In the genomic region with DNA sequence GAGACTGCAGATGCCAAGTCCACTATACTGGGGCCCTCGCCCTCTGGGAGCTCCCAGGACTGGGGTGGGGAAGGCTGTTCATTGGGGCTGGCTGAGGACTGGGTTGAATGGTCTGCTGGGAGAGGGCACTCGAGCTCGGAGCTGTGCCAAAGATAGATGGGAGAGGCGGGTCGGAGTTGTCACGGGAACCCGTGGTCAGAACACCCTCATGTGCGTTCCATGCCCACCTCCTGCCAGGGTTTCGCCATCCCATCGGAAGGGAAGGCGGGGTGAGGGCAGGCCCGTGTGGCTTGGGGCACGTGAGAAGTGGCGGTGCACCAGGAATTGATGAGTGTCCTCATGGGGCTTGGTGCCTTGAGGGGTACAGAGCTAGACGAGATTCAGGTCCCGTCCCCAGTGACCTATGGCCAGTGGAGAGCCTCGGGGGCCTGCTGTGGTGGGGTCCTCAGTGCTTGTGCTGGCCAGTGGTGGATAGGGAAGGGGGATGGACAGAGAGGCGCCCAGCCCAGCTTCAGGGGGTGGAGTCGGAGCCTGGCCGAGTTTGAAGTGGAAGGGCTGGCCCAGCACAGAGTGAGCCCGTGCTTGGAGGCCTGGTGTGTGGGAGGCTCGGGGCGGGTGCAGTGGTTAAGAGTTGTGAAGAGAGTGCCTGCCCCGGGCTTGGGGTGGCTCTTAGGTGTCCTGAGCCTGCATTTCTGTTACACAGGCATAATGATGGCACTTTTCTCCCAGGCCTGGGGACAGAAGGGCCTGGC, we compare ENCODE assay signal across 22 cellular contexts. TPM values are rescaled to one million over a fixed set of nuclear protein-coding genes. Genes with fewer than 3 reads are reported as not detected.
DNase-seq lines count a peak whose midpoint lies in the region; TF ChIP-seq lines count a peak whose summit lies in the region.
"Had no signal": no experiment of that assay in that cellular context is flagged by ENCODE, and none has a peak within 500 bp of the region (broad histone marks: within the 10 kb centered on the region; RNA-seq: fewer than 3 reads in every experiment).

No MANE protein-coding gene starts in this region.

- H3K4me3 ChIP-seq in BLaER1 treated with 17β-estradiol and CSF1 and Interleukin-3, amounts not matched to agents 10 nM and 100 nM, result no peak overlapping the region
- no peak overlapping the region for H3K4me3 ChIP-seq in OCI-LY3 (ENCODE audit: low read length)
- H3K4me3 ChIP-seq in parathyroid adenoma (ENCODE audit: low read depth, low read length), result no peak overlapping the region
- H3K4me3 ChIP-seq in hepatocyte, result no peak overlapping the region
- H3K4me3 ChIP-seq: dorsolateral prefrontal cortex, neural progenitor cell had no signal

- DNase-seq in glutamatergic neuron (no peak), LoVo (ENCODE audit: low spot score) (no peak), NCI-H69 (lab: John Stamatoyannopoulos, UW) (no peak), hepatocyte (ENCODE audit: low spot score) (no peak)
- DNase-seq in activated CD8-positive, alpha-beta memory T cell treated with anti-CD3 and anti-CD28 coated beads, Interleukin-2, amount 50 U/mL, for 48 hours, result no peak
- DNase-seq: activated CD4-positive, alpha-beta T cell treated with anti-CD3 and anti-CD28 coated beads, Interleukin-2, amount 10 ng/mL, durations not matched to agents 7 days and 5 days; activated CD8-positive, alpha-beta memory T cell treated with anti-CD3 and anti-CD28 coated beads, Interleukin-2, amount 10 ng/mL, durations not matched to agents 7 days and 5 days; activated naive CD4-positive, alpha-beta T cell; activated T-cell treated with anti-CD3 and anti-CD28 coated beads, Interleukin-2, amount 50 U/mL, for 72 hours; NCI-H1105 treated with DMSO at 0.1 percent for 48 hours; NCI-H2029; NCI-H82; SK-N-SH; stimulated activated naive CD4-positive, alpha-beta T cell treated with Interleukin-2 at 50 U/mL for 16 hours; T-helper 17 cell had no signal

- H4K20me1 ChIP-seq in BLaER1 treated with 17β-estradiol and CSF1 and Interleukin-3, amounts not matched to agents 10 nM and 100 nM, result peaks cover 0 to 78% (median 46%) of the 10 kb centered on the region in 11 experiments; a peak in 17 of 22 replicates
- H4K20me1 ChIP-seq in OCI-LY3 (ENCODE audit: insufficient read depth, low read length) (no peaks in the 10 kb centered on the region), hepatocyte (ENCODE audit: insufficient read depth, poor library complexity, severe bottlenecking) (peaks cover 11% of the 10 kb centered on the region)

- peaks cover 13% of the 10 kb centered on the region for H3K27me3 Mint-ChIP-seq in glutamatergic neuron (ENCODE audit: unreplicated experiment)
- H3K27me3 Mint-ChIP-seq: B cell, T-helper 17 cell had no signal

- H3K9me3 Mint-ChIP-seq in glutamatergic neuron (ENCODE audit: unreplicated experiment), result peaks cover 23% of the 10 kb centered on the region
- H3K9me3 Mint-ChIP-seq: activated CD4-positive, alpha-beta T cell treated with anti-CD3 and anti-CD28 coated beads, Interleukin-2, amount 10 ng/mL, durations not matched to agents 7 days and 5 days; activated T-cell treated with anti-CD3 and anti-CD28 coated beads, Interleukin-2, amount 50 U/mL, for 72 hours; neural progenitor cell had no signal

- H3K27ac ChIP-seq in BLaER1 treated with 17β-estradiol and CSF1 and Interleukin-3, amounts not matched to agents 10 nM and 100 nM, result no peak overlapping the region
- no peak overlapping the region for H3K27ac ChIP-seq in OCI-LY3 (ENCODE audit: low read length)
- H3K27ac ChIP-seq in parathyroid adenoma, result peak overlapping the region; percentile 93
- H3K27ac ChIP-seq in hepatocyte, result no peak overlapping the region
- H3K27ac ChIP-seq: neural progenitor cell, WERI-Rb-1 had no signal

- H3K9ac ChIP-seq in BLaER1 treated with 17β-estradiol and CSF1 and Interleukin-3, amounts not matched to agents 10 nM and 100 nM, result peak overlapping the region in 2 of 11 experiments; percentile 4 to 18; a peak in 3 of 22 replicates
- H3K9ac ChIP-seq in OCI-LY3 (ENCODE audit: low read length) (no peak overlapping the region), parathyroid adenoma (no peak overlapping the region)
- H3K9ac ChIP-seq: neural progenitor cell, SK-N-SH had no signal

- no peak for TF ChIP-seq CTCF in OCI-LY3 (IDR thresholded peaks at IDR 0.05; ENCODE audit: low read depth, low read length)
- no peak for TF ChIP-seq CTCF in glutamatergic neuron (IDR thresholded peaks at IDR 0.05; ENCODE audit: partially characterized antibody, unreplicated experiment)
- no peak for TF ChIP-seq CTCF in parathyroid adenoma (IDR thresholded peaks at IDR 0.05)
- TF ChIP-seq CTCF in hepatocyte (IDR thresholded peaks at IDR 0.05; ENCODE audit: poor library complexity), result no peak

- H3K27me3 ChIP-seq in BLaER1 treated with 17β-estradiol and CSF1 and Interleukin-3, amounts not matched to agents 10 nM and 100 nM, result no peaks in the 10 kb centered on the region
- peaks cover 17% of the 10 kb centered on the region for H3K27me3 ChIP-seq in OCI-LY3 (ENCODE audit: low read depth, low read length)
- no peaks in the 10 kb centered on the region for H3K27me3 ChIP-seq in parathyroid adenoma (ENCODE audit: control insufficient read depth, insufficient read depth, low read length)
- no peaks in the 10 kb centered on the region for H3K27me3 ChIP-seq in hepatocyte
- H3K27me3 ChIP-seq: dorsolateral prefrontal cortex, neural progenitor cell had no signal

- no peaks in the 10 kb centered on the region for H3K9me2 ChIP-seq in hepatocyte (replicated peaks; ENCODE audit: insufficient read depth)
- H3K9me2 ChIP-seq: SK-N-SH had no signal

- H3K36me3 Mint-ChIP-seq in glutamatergic neuron (ENCODE audit: unreplicated experiment), result no peaks in the 10 kb centered on the region
- H3K36me3 Mint-ChIP-seq: activated CD8-positive, alpha-beta memory T cell treated with anti-CD3 and anti-CD28 coated beads, Interleukin-2, amount 10 ng/mL, durations not matched to agents 7 days and 5 days had no signal

- H3K4me3 Mint-ChIP-seq in glutamatergic neuron (ENCODE audit: unreplicated experiment), result peak overlapping the region; percentile 28
- H3K4me3 Mint-ChIP-seq: activated CD4-positive, alpha-beta T cell treated with anti-CD3 and anti-CD28 coated beads, Interleukin-2, amount 10 ng/mL, durations not matched to agents 7 days and 5 days; activated CD8-positive, alpha-beta memory T cell treated with anti-CD3 and anti-CD28 coated beads, Interleukin-2, amount 10 ng/mL, durations not matched to agents 7 days and 5 days; activated T-cell treated with anti-CD3 and anti-CD28 coated beads, Interleukin-2, amount 50 U/mL, for 72 hours; B cell; T-helper 17 cell had no signal

- H3K4me2 ChIP-seq in BLaER1 treated with 17β-estradiol and CSF1 and Interleukin-3, amounts not matched to agents 10 nM and 100 nM, result peak overlapping the region in 7 of 11 experiments; percentile 4 to 89 (median 26); a peak in 4 of 22 replicates
- H3K4me2 ChIP-seq in OCI-LY3 (ENCODE audit: low read length) (peak overlapping the region; percentile 27; the same call in 1 of the 2 replicates), parathyroid adenoma (ENCODE audit: low read length) (no peak overlapping the region), hepatocyte (no peak overlapping the region)
- H3K4me2 ChIP-seq: neural progenitor cell, SK-N-SH had no signal

- peaks cover 0 to 26% (median 4%) of the 10 kb centered on the region in 11 experiments; a peak in 7 of 22 replicates for H3K36me3 ChIP-seq in BLaER1 treated with 17β-estradiol and CSF1 and Interleukin-3, amounts not matched to agents 10 nM and 100 nM
- H3K36me3 ChIP-seq in OCI-LY3 (replicated peaks; ENCODE audit: low read depth, low read length) (no peaks in the 10 kb centered on the region), parathyroid adenoma (ENCODE audit: control insufficient read depth, insufficient read depth, low read length) (no peaks in the 10 kb centered on the region), hepatocyte (replicated peaks; ENCODE audit: insufficient read depth, low read depth) (no peaks in the 10 kb centered on the region)
- H3K36me3 ChIP-seq: neural progenitor cell had no signal

- no peaks in the 10 kb centered on the region for H3K9me3 ChIP-seq in BLaER1 treated with 17β-estradiol and CSF1 and Interleukin-3, amounts not matched to agents 10 nM and 100 nM (replicated peaks in 1 of 11)
- no peaks in the 10 kb centered on the region for H3K9me3 ChIP-seq in OCI-LY3 (ENCODE audit: insufficient read depth, low read length)
- H3K9me3 ChIP-seq in parathyroid adenoma (ENCODE audit: control insufficient read depth, low read length), result no peaks in the 10 kb centered on the region
- no peaks in the 10 kb centered on the region for H3K9me3 ChIP-seq in hepatocyte (ENCODE audit: low read depth)
- H3K9me3 ChIP-seq: SK-N-SH had no signal

- peaks cover 25 to 59% (median 50%) of the 10 kb centered on the region in 10 experiments for H3K4me1 ChIP-seq in BLaER1 treated with 17β-estradiol and CSF1 and Interleukin-3, amounts not matched to agents 10 nM and 100 nM
- H3K4me1 ChIP-seq in OCI-LY3 (ENCODE audit: low read length) (peaks cover 27% of the 10 kb centered on the region), parathyroid adenoma (peaks cover 23% of the 10 kb centered on the region), hepatocyte (ENCODE audit: insufficient read depth) (peaks cover 9% of the 10 kb centered on the region)

- H2AFZ ChIP-seq in OCI-LY3 (ENCODE audit: low read depth, low read length) (no peak overlapping the region), parathyroid adenoma (no peak overlapping the region), hepatocyte (no peak overlapping the region)
- H2AFZ ChIP-seq: neural progenitor cell had no signal

- H3K27ac Mint-ChIP-seq in glutamatergic neuron (ENCODE audit: unreplicated experiment), result no peak overlapping the region
- H3K27ac Mint-ChIP-seq: activated CD4-positive, alpha-beta T cell treated with anti-CD3 and anti-CD28 coated beads, Interleukin-2, amount 10 ng/mL, durations not matched to agents 7 days and 5 days; activated CD8-positive, alpha-beta memory T cell treated with anti-CD3 and anti-CD28 coated beads, Interleukin-2, amount 10 ng/mL, durations not matched to agents 7 days and 5 days; activated T-cell treated with anti-CD3 and anti-CD28 coated beads, Interleukin-2, amount 50 U/mL, for 72 hours; B cell; neural progenitor cell; T-helper 17 cell had no signal

- H3K79me2 ChIP-seq in OCI-LY3 (ENCODE audit: low read length) (no peaks in the 10 kb centered on the region), parathyroid adenoma (no peaks in the 10 kb centered on the region), hepatocyte (peaks cover 28% of the 10 kb centered on the region)

- WGBS in hepatocyte (ENCODE audit: low lambda C conversion rate, missing lambda C conversion rate), result 97% methylated on average over 24 of the region's 24 CpGs

- H3K4me1 Mint-ChIP-seq in glutamatergic neuron (ENCODE audit: low read depth, unreplicated experiment), result peaks cover 36% of the 10 kb centered on the region

RNA-seq across cellular contexts. Expression of a gene that starts 4.3 kb away (rescaled TPM):
- 45.4 TPM for total RNA-seq in glutamatergic neuron (ENCODE audit: unreplicated experiment)
- total RNA-seq in hepatocyte, result 31.5 and 37.8 TPM in 2 replicates
- polyA plus RNA-seq in hepatocyte, result 49.2 and 50.4 TPM in 2 replicates

RNA-seq across cellular contexts. Expression of a gene that starts 14.9 kb away (rescaled TPM):
- total RNA-seq in glutamatergic neuron (ENCODE audit: unreplicated experiment) (104 TPM), hepatocyte (5.7 and 7.3 TPM in 2 replicates)
- polyA plus RNA-seq in hepatocyte, result 10.6 and 14.8 TPM in 2 replicates

RNA-seq across cellular contexts. Expression of a gene that starts 41.9 kb away (rescaled TPM):
- total RNA-seq in glutamatergic neuron (ENCODE audit: unreplicated experiment) (27.9 TPM), hepatocyte (1.5 and 6.8 TPM in 2 replicates)
- polyA plus RNA-seq in hepatocyte, result 6.5 and 11.4 TPM in 2 replicates

RNA-seq across cellular contexts. Expression of a gene that starts 46.2 kb away (rescaled TPM):
- total RNA-seq in glutamatergic neuron (ENCODE audit: unreplicated experiment) (20.4 TPM), hepatocyte (16.6 and 19.4 TPM in 2 replicates)
- polyA plus RNA-seq in hepatocyte, result 17.2 and 18.0 TPM in 2 replicates

Comparison
In these comparisons a context has a peak if more than half of its experiments do, and no peak if none do; other contexts are left out.
1. H3K4me2 ChIP-seq: peak in BLaER1 treated with 17β-estradiol and CSF1 and Interleukin-3, amounts not matched to agents 10 nM and 100 nM (7 of 11) and OCI-LY3 (single experiment); none in parathyroid adenoma (single experiment) and hepatocyte (single experiment).
2. RNA of a gene that starts 14.9 kb away (total RNA-seq): 104 TPM in glutamatergic neuron (single experiment); 5.7 to 7.3 TPM in hepatocyte; every median in the first group is over 10 times any median in the second.